28 cellular contexts compared by ENCODE assay signal in genomic region chr9:116066221-116066620, GRCh38.
"Had no signal": no experiment of that assay in that cellular context is flagged by ENCODE, and none has a peak within 500 bp of the region (broad histone marks: within the 10 kb centered on the region; RNA-seq: fewer than 3 reads in every experiment).

No MANE protein-coding gene starts in this region.

- H3K27me3 ChIP-seq: esophagus muscularis mucosa, gastrocnemius medialis, heart left ventricle, hepatocyte, left lung, neural progenitor cell, right lobe of liver, suprapubic skin, transverse colon, vagina had no signal

- H3K4me3 Mint-ChIP-seq: mesothelial cell of epicardium; naive thymus-derived CD4-positive, alpha-beta T cell; nephron; neural progenitor cell; stimulated activated naive CD8-positive, alpha-beta T cell treated with anti-CD3 and anti-CD28 coated beads, Interleukin-15, amount 100 ng/mL, for 72 hours had no signal

- H3K27ac ChIP-seq: coronary artery, esophagus muscularis mucosa, gastrocnemius medialis, heart left ventricle, hepatocyte, left lung, neural progenitor cell, parathyroid adenoma, right lobe of liver, suprapubic skin, transverse colon, vagina had no signal

- H3K27me3 Mint-ChIP-seq: progenitor cell of endocrine pancreas; stimulated activated naive CD8-positive, alpha-beta T cell treated with anti-CD3 and anti-CD28 coated beads, Interleukin-15, amount 100 ng/mL, for 72 hours had no signal

- H3K9me3 Mint-ChIP-seq: nephron, neural progenitor cell had no signal

- ATAC-seq: gastrocnemius medialis; heart left ventricle; left cardiac atrium; left lung; naive thymus-derived CD4-positive, alpha-beta T cell; right lobe of liver; stimulated activated naive CD8-positive, alpha-beta T cell treated with anti-CD3 and anti-CD28 coated beads, Interleukin-15, amount 100 ng/mL, for 72 hours had no signal

- H3K4me1 Mint-ChIP-seq: mesothelial cell of epicardium; nephron; neural progenitor cell; stimulated activated naive CD8-positive, alpha-beta T cell treated with anti-CD3 and anti-CD28 coated beads, Interleukin-15, amount 100 ng/mL, for 72 hours had no signal

- H3K4me3 ChIP-seq: coronary artery, esophagus muscularis mucosa, gastrocnemius medialis, heart left ventricle, hepatocyte, left lung, neural progenitor cell, right lobe of liver, smooth muscle cell, suprapubic skin, transverse colon, vagina had no signal

- H3K36me3 ChIP-seq: esophagus muscularis mucosa, gastrocnemius medialis, heart left ventricle, left lung, neural progenitor cell, right lobe of liver, suprapubic skin, transverse colon, vagina had no signal

- H3K36me3 Mint-ChIP-seq: mesothelial cell of epicardium; naive thymus-derived CD4-positive, alpha-beta T cell; neural progenitor cell had no signal

- H3K27ac Mint-ChIP-seq: mesothelial cell of epicardium; naive thymus-derived CD4-positive, alpha-beta T cell; nephron; neural progenitor cell; progenitor cell of endocrine pancreas; stimulated activated naive CD8-positive, alpha-beta T cell treated with anti-CD3 and anti-CD28 coated beads, Interleukin-15, amount 100 ng/mL, for 72 hours had no signal

- H3K4me2 ChIP-seq: hepatocyte, neural progenitor cell, smooth muscle cell had no signal

- H3K4me1 ChIP-seq: esophagus muscularis mucosa, gastrocnemius medialis, heart left ventricle, left lung, neural progenitor cell, parathyroid adenoma, right lobe of liver, suprapubic skin, transverse colon, vagina had no signal

- H3K79me2 ChIP-seq: hepatocyte, parathyroid adenoma had no signal

- H2AFZ ChIP-seq: hepatocyte, neural progenitor cell, parathyroid adenoma had no signal

- H3K9me3 ChIP-seq: esophagus muscularis mucosa, gastrocnemius medialis, left lung, right lobe of liver, suprapubic skin, transverse colon, vagina had no signal

- DNase-seq: dermis blood vessel endothelial cell; effector memory CD4-positive, alpha-beta T cell; foreskin fibroblast; gastrocnemius medialis; heart left ventricle; left cardiac atrium; left lung; mesenchymal stem cell; naive thymus-derived CD4-positive, alpha-beta T cell; right lobe of liver; stimulated activated CD4-positive, alpha-beta T cell treated with anti-CD3 and anti-CD28 coated beads, Interleukin-12 subunit alpha, Interleukin-12 subunit beta, amount 100 ng/mL, for 4 hours; stimulated activated CD4-positive, alpha-beta T cell treated with anti-CD3 and anti-CD28 coated beads, Interleukin-1b, Interleukin-23, amount 100 ng/mL, for 48 hours; stimulated activated CD4-positive, alpha-beta T cell treated with anti-CD3 and anti-CD28 coated beads, Interleukin-4, amount 100 ng/mL, for 1 hour; stimulated activated CD8-positive, alpha-beta memory T cell treated with anti-CD3 and anti-CD28 coated beads, Interleukin-4, amount 100 ng/mL, for 48 hours; stimulated activated naive CD4-positive, alpha-beta T cell; stimulated activated naive CD8-positive, alpha-beta T cell treated with anti-CD3 and anti-CD28 coated beads, Interleukin-15, amount 100 ng/mL, for 72 hours; transverse colon had no signal
